In genomic region chr1:100866041-100866900, GRCh38 we compare ENCODE assay signal across 8 cellular contexts. TPM values are rescaled to one million over a fixed set of nuclear protein-coding genes. Genes with fewer than 3 reads are reported as not detected.
DNase-seq lines count a peak whose midpoint lies in the region; ATAC-seq and TF ChIP-seq lines count a peak whose summit lies in the region.

No MANE protein-coding gene starts in this region.

- DNase-seq in AG04449 (ENCODE audit: low read depth, low spot score) (no peak), left ventricle myocardium superior (no peak), transverse colon (no peak)

- intact Hi-C loops in left ventricle myocardium superior (cut with micrococcal nuclease) (loop anchor here (2.0 to 5.0 kb wide), 2 partner anchors 259 to 409 kb away; no protein-coding TSS in a partner anchor), transverse colon (cut with DNase I; ENCODE audit: low total_unique reads) (loop anchor here (5.0 to 10.0 kb wide), 2 partner anchors 251 to 404 kb away; no protein-coding TSS in a partner anchor)

- WGBS in transverse colon (ENCODE audit: low coverage in 1 of 2), 2 donors: 30 to 33% methylated on average over 5 of the region's 5 CpGs

- peak; percentile 47 for TF ChIP-seq RAD21 in Ishikawa (IDR thresholded peaks at IDR 0.05; ENCODE audit: low read depth)

- TF ChIP-seq EP300 in Ishikawa (IDR thresholded peaks at IDR 0.05; ENCODE audit: borderline replicate concordance) (no peak), transverse colon (IDR thresholded peaks at IDR 0.05; ENCODE audit: low read depth) (no peak)

- TF ChIP-seq CTCF in AG04449 (IDR thresholded peaks at IDR 0.05; ENCODE audit: insufficient read depth, low read length, missing control alignments): peak; percentile 42
- peak; percentile 75 for TF ChIP-seq CTCF in VCaP (conservative IDR thresholded peaks at IDR 0.05)
- peak; percentile 34 to 52 (median 39) for TF ChIP-seq CTCF in transverse colon (IDR thresholded peaks at IDR 0.05)

- H3K4me1 ChIP-seq in transverse colon: no peaks in the 10 kb centered on the region

- ATAC-seq in GM18499 (IDR thresholded peaks at IDR 0.05; ENCODE audit: insufficient read depth, unreplicated experiment) (peak; percentile 59), left ventricle myocardium superior (peak; percentile 58), HG02981 (IDR thresholded peaks at IDR 0.05; ENCODE audit: unreplicated experiment) (no peak), HG03571 (IDR thresholded peaks at IDR 0.05; ENCODE audit: unreplicated experiment) (no peak)

- H3K27ac ChIP-seq in VCaP (no peak overlapping the region), transverse colon (no peak overlapping the region)

- CTCF ChIA-PET in AG04449 (lab: Yijun Ruan, JAX): interaction anchor here (0.6 to 15.8 kb wide), 26 partner anchors 10 to 1056 kb away, joined by 3 to 700 read pairs (median 6); no protein-coding TSS in a partner anchor

- H3K4me3 ChIP-seq in AG04449 (ENCODE audit: low read depth, low read length) (no peak overlapping the region), transverse colon (no peak overlapping the region)

- H3K36me3 ChIP-seq in transverse colon: no peaks in the 10 kb centered on the region

- TF ChIP-seq POLR2A in transverse colon (IDR thresholded peaks at IDR 0.05): no peak

- POLR2A ChIA-PET in AG04449 (lab: Yijun Ruan, JAX): no interaction called here

- H3K9me3 ChIP-seq in transverse colon: no peaks in the 10 kb centered on the region

- H3K27me3 ChIP-seq in transverse colon: no peaks in the 10 kb centered on the region

- in situ Hi-C loops in transverse colon (cut with MboI; ENCODE audit: low pct_ligation_motif_present in 1 of 4, low pct_unique_long_range_greater_than_20kb in 1 of 4, low sequenced_read_pairs in 3 of 4): loop anchor here (10.0 to 25.0 kb wide), 6 partner anchors 251 to 1061 kb away; no protein-coding TSS in a partner anchor

TF ChIP-seq in Ishikawa, 13 proteins besides CTCF, POLR2A, EP300 and RAD21:
- TF ChIP-seq TAF1 (IDR thresholded peaks at IDR 0.05; ENCODE audit: low read depth) (no peak), FOXM1 (IDR thresholded peaks at IDR 0.05; ENCODE audit: borderline replicate concordance, low read depth) (no peak), REST (IDR thresholded peaks at IDR 0.05; ENCODE audit: low read depth) (no peak), USF1 (IDR thresholded peaks at IDR 0.05) (no peak), TCF12 (IDR thresholded peaks at IDR 0.05; ENCODE audit: low read depth) (no peak), EGR1 (IDR thresholded peaks at IDR 0.05) (no peak), NFIC (IDR thresholded peaks at IDR 0.05) (no peak), ZBTB7A (IDR thresholded peaks at IDR 0.05; ENCODE audit: low read depth) (no peak), MAX (IDR thresholded peaks at IDR 0.05) (no peak), YY1 (IDR thresholded peaks at IDR 0.05; ENCODE audit: low read depth) (no peak), CEBPB (IDR thresholded peaks at IDR 0.05) (no peak), TEAD4 (IDR thresholded peaks at IDR 0.05) (no peak), CREB1 (IDR thresholded peaks at IDR 0.05; ENCODE audit: low read depth) (no peak)

RNA-seq across cellular contexts. Expression of gene EXTL2, which starts 28.4 kb away (rescaled TPM):
- total RNA-seq in left ventricle myocardium superior (9.1 TPM), transverse colon (10 to 100 TPM in 1 of 4 donors, 1 to 10 TPM in 2, under 1 TPM in 1; 0.37 to 11.1 (median 5.4) TPM)

RNA-seq across cellular contexts. Expression of gene SLC30A7, which starts 29.6 kb away (rescaled TPM):
- total RNA-seq in left ventricle myocardium superior (3.5 TPM), transverse colon (10 to 100 TPM; 10.1 to 22.7 (median 17.5) TPM)

Comparison
In these comparisons a context has a peak if more than half of its experiments do, and no peak if none do; other contexts are left out.
1. ATAC-seq: peak in GM18499 (single experiment) and left ventricle myocardium superior (single experiment); none in HG02981 (single experiment) and HG03571 (single experiment).
2. Peak in every context shown above with its lines, with median percentiles within 50 percentile points of each other: CTCF ChIP-seq.